Comparison of ENCODE assay signal across 20 cellular contexts in the genomic region with DNA sequence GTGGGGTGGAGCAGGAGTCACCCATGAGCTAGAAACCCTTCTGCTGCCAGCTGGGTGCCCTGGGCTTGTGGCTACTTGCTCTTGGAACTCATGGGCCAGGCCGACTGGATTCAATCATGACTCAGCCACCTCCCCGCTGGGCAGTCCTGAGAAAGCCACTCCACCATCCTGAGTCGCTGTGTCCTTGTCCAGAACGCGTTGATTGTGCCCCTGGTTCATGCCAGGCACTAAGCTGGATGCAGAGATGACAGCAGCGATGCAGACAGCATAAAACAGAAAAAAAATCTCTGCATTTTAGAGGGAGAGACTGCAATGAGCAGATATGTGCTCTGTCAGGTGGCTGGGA. TPM values are rescaled to one million over a fixed set of nuclear protein-coding genes. Genes with fewer than 3 reads are reported as not detected.
A peak's percentile ranks its signal among the peaks of the same experiment; 100 is the strongest.
DNase-seq lines count a peak whose midpoint lies in the region; ATAC-seq, FAIRE-seq and TF ChIP-seq lines count a peak whose summit lies in the region.
"Had no signal": no experiment of that assay in that cellular context is flagged by ENCODE, and none has a peak within 500 bp of the region (broad histone marks: within the 10 kb centered on the region; RNA-seq: fewer than 3 reads in every experiment).

No MANE protein-coding gene starts in this region.

- TF ChIP-seq CTCF in A549 (IDR thresholded peaks at IDR 0.05): no peak
- TF ChIP-seq CTCF in HEK293 (tag by site-specific recombination; IDR thresholded peaks at IDR 0.05): no peak
- TF ChIP-seq CTCF in sigmoid colon (IDR thresholded peaks at IDR 0.05): no peak

- H3K9me3 ChIP-seq in A549 (no peaks in the 10 kb centered on the region), HEK293 (ENCODE audit: control insufficient read depth, insufficient read depth, low read depth, low read length) (no peaks in the 10 kb centered on the region), sigmoid colon (no peaks in the 10 kb centered on the region), SJCRH30 (replicated peaks) (0 out of 2 replicates have a peak, but pooled peaks cover 5% of the 10 kb centered on the region)

- TF ChIP-seq RAD21 in A549 (conservative IDR thresholded peaks at IDR 0.05 in 1 of 2, IDR thresholded peaks at IDR 0.05 in 1 of 2): no peak

- DNase-seq in A549 (ENCODE audit: low read depth in 1 of 2, low spot score in 1 of 2): no peak
- peak; percentile 53 for DNase-seq in glomerular visceral epithelial cell (ENCODE audit: extremely low spot score)
- no peak for DNase-seq in sigmoid colon
- DNase-seq in NOMO-1 (lab: John Stamatoyannopoulos, UW; ENCODE audit: unreplicated experiment in 2 of 2): no peak
- no peak for DNase-seq in SJCRH30
- DNase-seq in NCI-H2081 (lab: John Stamatoyannopoulos, UW): no peak
- DNase-seq: ACHN; activated CD4-positive, alpha-beta T cell treated with anti-CD3 and anti-CD28 coated beads, Interleukin-2, amount 50 U/mL, for 1 hour; activated naive CD4-positive, alpha-beta T cell treated with anti-CD3 and anti-CD28 coated beads, Interleukin-2, amount 10 ng/mL, durations not matched to agents 7 days and 5 days; CD8-positive, alpha-beta memory T cell; erythroblast; head of caudate nucleus; NCI-H187 treated with DMSO at 0.1 percent for 48 hours; NCI-H510A treated with DMSO at 0.1 percent for 48 hours; retina had no signal

- peak in 1 of 2 experiments; percentile 56; a peak in 2 of 6 replicates for ATAC-seq in A549
- peak; percentile 41 for ATAC-seq in SK-N-SH treated with all-trans-retinoic acid at 6 μM for 48 hours

- CTCF ChIA-PET in A549 (lab: Yijun Ruan, JAX): interaction anchor here (0.9 to 5.0 kb wide), 4 partner anchors 8 to 91 kb away, joined by 3 to 18 read pairs (median 4); no protein-coding TSS in a partner anchor
- CTCF ChIA-PET in HEK293 (lab: Yijun Ruan, JAX): interaction anchor here (1.6 kb wide), 1 partner anchor 59 kb away, joined by 5 read pairs; no protein-coding TSS in a partner anchor

- H3K36me3 ChIP-seq in HEK293 (ENCODE audit: control insufficient read depth in 2 of 2, insufficient read depth in 1 of 2, low read length in 2 of 2) (no peaks in the 10 kb centered on the region), sigmoid colon (no peaks in the 10 kb centered on the region), SJCRH30 (no peaks in the 10 kb centered on the region)

- TF ChIP-seq EP300 in A549 (IDR thresholded peaks at IDR 0.05) (no peak), sigmoid colon (IDR thresholded peaks at IDR 0.05) (no peak)

- TF ChIP-seq POLR2A in A549 (IDR thresholded peaks at IDR 0.05; ENCODE audit: low read length) (no peak), sigmoid colon (IDR thresholded peaks at IDR 0.05) (no peak)

- H3K4me1 ChIP-seq in A549 (peaks cover 28% of the 10 kb centered on the region), HEK293 (ENCODE audit: control insufficient read depth, insufficient read depth, low read length) (peaks cover 4% of the 10 kb centered on the region), sigmoid colon (peaks cover 0 to 18% (median 9%) of the 10 kb centered on the region in 4 donors), SJCRH30 (peaks cover 18% of the 10 kb centered on the region)

- POLR2A ChIA-PET in A549 (lab: Yijun Ruan, JAX): no interaction called here
- POLR2A ChIA-PET in HEK293 (lab: Yijun Ruan, JAX): no interaction called here

- FAIRE-seq in A549 (lab: Jason Lieb, UNC): no peak
- FAIRE-seq: TTC549 had no signal

- intact Hi-C loops in sigmoid colon (cut with DNase I): no loop called here

- peak overlapping the region; percentile 22 to 81; a peak in 5 of 6 replicates for H3K27ac ChIP-seq in A549
- no peak overlapping the region for H3K27ac ChIP-seq in HEK293 (ENCODE audit: extremely low read depth, low read depth, low read length)
- H3K27ac ChIP-seq in sigmoid colon: no peak overlapping the region
- no peak overlapping the region for H3K27ac ChIP-seq in SJCRH30

- no peak overlapping the region for H3K4me3 ChIP-seq in A549
- no peak overlapping the region for H3K4me3 ChIP-seq in HEK293 (ENCODE audit: low read depth, low read length)
- H3K4me3 ChIP-seq in sigmoid colon: no peak overlapping the region
- no peak overlapping the region for H3K4me3 ChIP-seq in SJCRH30

- 0 out of 3 replicates have a peak overlapping the region, but pooled peaks have one; percentile 14 for H3K4me2 ChIP-seq in A549

- 70% methylated on average over 4 of the region's 6 CpGs for WGBS in A549 (ENCODE audit: missing lambda C conversion rate)
- 90 to 92% methylated on average over 6 of the region's 6 CpGs for WGBS in sigmoid colon, 2 donors

- peaks cover 10 to 25% (median 20%) of the 10 kb centered on the region in 3 donors for H3K27me3 ChIP-seq in sigmoid colon
- peaks cover under 1% of the 10 kb centered on the region; the same call in 1 of the 2 replicates for H3K27me3 ChIP-seq in SJCRH30

TF ChIP-seq in A549, 52 proteins besides CTCF, POLR2A, EP300 and RAD21 (continues in another document):
- TF ChIP-seq CEBPB (IDR thresholded peaks at IDR 0.05) (no peak), HMGXB4 (CRISPR knock-in tag; IDR thresholded peaks at IDR 0.05; ENCODE audit: borderline replicate concordance) (no peak)

TF ChIP-seq in HEK293, 187 proteins besides CTCF, POLR2A, EP300 and RAD21 (continues in another document):
- TF ChIP-seq, protein P1, sequence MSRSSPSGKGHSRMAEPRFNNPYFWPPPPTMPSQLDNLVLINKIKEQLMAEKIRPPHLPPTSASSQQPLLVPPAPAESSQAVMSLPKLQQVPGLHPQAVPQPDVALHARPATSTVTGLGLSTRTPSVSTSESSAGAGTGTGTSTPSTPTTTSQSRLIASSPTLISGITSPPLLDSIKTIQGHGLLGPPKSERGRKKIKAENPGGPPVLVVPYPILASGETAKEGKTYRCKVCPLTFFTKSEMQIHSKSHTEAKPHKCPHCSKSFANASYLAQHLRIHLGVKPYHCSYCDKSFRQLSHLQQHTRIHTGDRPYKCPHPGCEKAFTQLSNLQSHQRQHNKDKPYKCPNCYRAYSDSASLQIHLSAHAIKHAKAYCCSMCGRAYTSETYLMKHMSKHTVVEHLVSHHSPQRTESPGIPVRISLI (tag by site-specific recombination; IDR thresholded peaks at IDR 0.05): no peak
- no peak for TF ChIP-seq ZNF37A (tag by site-specific recombination; IDR thresholded peaks at IDR 0.05)
- TF ChIP-seq ZNF658 (tag by site-specific recombination; IDR thresholded peaks at IDR 0.05): no peak
- no peak for TF ChIP-seq ZNF223 (tag by site-specific recombination; IDR thresholded peaks at IDR 0.05)
- TF ChIP-seq ZIC2 (tag by site-specific recombination; IDR thresholded peaks at IDR 0.05): peak; percentile 28; the same call in 1 of the 2 replicates
- no peak for TF ChIP-seq ZFHX2 (tag by site-specific recombination; conservative IDR thresholded peaks at IDR 0.05)
- no peak for TF ChIP-seq ZNF391 (tag by site-specific recombination; IDR thresholded peaks at IDR 0.05; ENCODE audit: borderline replicate concordance, low read depth)
- no peak for TF ChIP-seq ZNF214 (tag by site-specific recombination; IDR thresholded peaks at IDR 0.05; ENCODE audit: borderline replicate concordance)
- TF ChIP-seq ZNF48 (tag by site-specific recombination; IDR thresholded peaks at IDR 0.05): no peak
- peak; percentile 91 for TF ChIP-seq ZNF600 (tag by site-specific recombination; IDR thresholded peaks at IDR 0.05)
- TF ChIP-seq ZNF514 (tag by site-specific recombination; IDR thresholded peaks at IDR 0.05): no peak

TF ChIP-seq in SK-N-SH treated with all-trans-retinoic acid at 6 μM for 48 hours, 23 proteins besides CTCF, POLR2A, EP300 and RAD21 (continues in another document):
- no peak for TF ChIP-seq OSR1 (CRISPR knock-in tag; IDR thresholded peaks at IDR 0.05)
- TF ChIP-seq, protein P2, sequence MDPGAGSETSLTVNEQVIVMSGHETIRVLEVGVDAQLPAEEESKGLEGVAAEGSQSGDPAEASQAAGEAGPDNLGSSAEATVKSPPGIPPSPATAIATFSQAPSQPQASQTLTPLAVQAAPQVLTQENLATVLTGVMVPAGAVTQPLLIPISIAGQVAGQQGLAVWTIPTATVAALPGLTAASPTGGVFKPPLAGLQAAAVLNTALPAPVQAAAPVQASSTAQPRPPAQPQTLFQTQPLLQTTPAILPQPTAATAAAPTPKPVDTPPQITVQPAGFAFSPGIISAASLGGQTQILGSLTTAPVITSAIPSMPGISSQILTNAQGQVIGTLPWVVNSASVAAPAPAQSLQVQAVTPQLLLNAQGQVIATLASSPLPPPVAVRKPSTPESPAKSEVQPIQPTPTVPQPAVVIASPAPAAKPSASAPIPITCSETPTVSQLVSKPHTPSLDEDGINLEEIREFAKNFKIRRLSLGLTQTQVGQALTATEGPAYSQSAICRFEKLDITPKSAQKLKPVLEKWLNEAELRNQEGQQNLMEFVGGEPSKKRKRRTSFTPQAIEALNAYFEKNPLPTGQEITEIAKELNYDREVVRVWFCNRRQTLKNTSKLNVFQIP (CRISPR knock-in tag; IDR thresholded peaks at IDR 0.05; ENCODE audit: borderline replicate concordance, low read depth): no peak
- no peak for TF ChIP-seq ZNF8 (CRISPR knock-in tag; IDR thresholded peaks at IDR 0.05)
- no peak for TF ChIP-seq RARB (CRISPR knock-in tag; IDR thresholded peaks at IDR 0.05)
- no peak for TF ChIP-seq TCF4 (CRISPR knock-in tag; IDR thresholded peaks at IDR 0.05; ENCODE audit: borderline replicate concordance)
- TF ChIP-seq ESRRG (CRISPR knock-in tag; IDR thresholded peaks at IDR 0.05): no peak
- TF ChIP-seq ZFP3 (CRISPR knock-in tag; IDR thresholded peaks at IDR 0.05): no peak

RNA-seq across cellular contexts. Expression of gene PADI1, which starts 10.6 kb away (rescaled TPM):
- 1.1 and 1.4 TPM in 2 replicates for polyA plus RNA-seq in A549 (2011; rRNA removed)
- polyA plus RNA-seq in A549 (2012; cell fraction: cytosol; rRNA removed): 1.4 and 1.6 TPM in 2 replicates
- polyA plus RNA-seq in A549 (2012; cell fraction: nucleus; rRNA removed): 3.8 and 4.0 TPM in 2 replicates
- polyA plus RNA-seq in A549 (2017; fragmentation: RNase III; extraction: RNeasy Plus Mini Kit Qiagen cat#74134 plus additional on column Dnase treatment): 1.7 to 2.3 TPM (median 2.0 TPM) in 3 replicates
- polyA minus RNA-seq in A549 (2011; rRNA and poly(A)+ RNA removed): 0.92 and 1.5 TPM in 2 replicates
- not detected for total RNA-seq in sigmoid colon
- polyA plus RNA-seq in sigmoid colon: under 1 TPM; under 0.01 to 0.92 (median 0.63) TPM
- 0.06 and 0.20 TPM in 2 replicates for total RNA-seq in SJCRH30 (2014; rRNA removed; shearing (Covaris generic))
- total RNA-seq: CD8-positive, alpha-beta memory T cell; mesenteric fat pad had no signal
- polyA plus RNA-seq: CD8-positive, alpha-beta memory T cell had no signal

RNA-seq across cellular contexts. Expression of gene PADI3, which starts 33.4 kb away (rescaled TPM):
- polyA plus RNA-seq in A549 (2011; rRNA removed) (2.4 and 2.8 TPM in 2 replicates), A549 (2017; fragmentation: RNase III; extraction: RNeasy Plus Mini Kit Qiagen cat#74134 plus additional on column Dnase treatment) (0.99 to 1.5 TPM (median 1.4 TPM) in 3 replicates), sigmoid colon (under 1 TPM in 1 of 3 donors, not detected in 2; 0.51 TPM)
- polyA plus RNA-seq in A549 (2012; cell fraction: cytosol; rRNA removed): 1.4 and 1.6 TPM in 2 replicates
- polyA plus RNA-seq in A549 (2012; cell fraction: nucleus; rRNA removed): 6.7 and 7.0 TPM in 2 replicates
- 3.8 and 4.4 TPM in 2 replicates for polyA minus RNA-seq in A549 (2011; rRNA and poly(A)+ RNA removed)
- not detected for total RNA-seq in sigmoid colon
- total RNA-seq in SJCRH30 (2014; rRNA removed; shearing (Covaris generic)): 6.1 and 6.8 TPM in 2 replicates
- total RNA-seq: CD8-positive, alpha-beta memory T cell; mesenteric fat pad had no signal
- polyA plus RNA-seq: CD8-positive, alpha-beta memory T cell; neural cell had no signal

Comparison
In these comparisons a context has a peak if more than half of its experiments do, and no peak if none do; other contexts are left out.
1. H3K27ac ChIP-seq: peak in A549 (2 of 2); none in HEK293 (single experiment), sigmoid colon (0 of 4) and SJCRH30 (single experiment).